20 cellular contexts compared by ENCODE assay signal in the genomic region with DNA sequence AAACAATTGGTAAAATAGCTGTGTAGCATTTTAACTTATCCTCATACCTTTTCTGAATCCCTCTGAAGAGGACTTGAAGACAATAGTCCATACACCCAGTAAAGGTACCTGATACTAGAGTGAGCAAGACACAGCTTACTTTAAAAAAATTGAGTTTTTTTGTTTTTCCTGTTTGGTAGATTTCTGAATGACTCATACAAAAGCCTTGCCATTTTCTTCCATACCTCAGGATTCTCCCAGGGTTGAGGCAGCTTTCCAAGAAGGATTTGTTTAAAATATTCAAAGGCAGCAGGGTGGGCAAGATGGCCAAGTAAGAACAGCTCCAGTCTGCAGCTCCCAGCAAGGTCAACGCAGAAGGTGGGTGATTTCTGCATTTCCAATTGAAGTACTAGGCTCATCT.
"Had no signal": no experiment of that assay in that cellular context is flagged by ENCODE, and none has a peak within 500 bp of the region (broad histone marks: within the 10 kb centered on the region; RNA-seq: fewer than 3 reads in every experiment).

No MANE protein-coding gene starts in this region.

- H3K9me3 ChIP-seq: lower lobe of right lung, testis had no signal

- H3K4me3 ChIP-seq: coronary artery, lower lobe of right lung, spleen, testis had no signal

- H3K27me3 ChIP-seq: spleen, testis had no signal

- H3K4me1 ChIP-seq: lower lobe of right lung, spleen, testis had no signal

- H3K36me3 ChIP-seq: lower lobe of right lung, spleen had no signal

- H3K27ac ChIP-seq: coronary artery, lower lobe of right lung, spleen, testis had no signal

- DNase-seq: activated CD4-positive, alpha-beta memory T cell treated with anti-CD3 and anti-CD28 coated beads for 36 hours; activated CD4-positive, alpha-beta T cell treated with anti-CD3 and anti-CD28 coated beads for 4 hours; activated CD4-positive, CD25-positive, alpha-beta regulatory T cell; activated effector memory CD4-positive, alpha-beta T cell treated with Interleukin-2 at 50 U/mL for 16 hours; activated naive CD4-positive, alpha-beta T cell treated with anti-CD3 and anti-CD28 coated beads, Interleukin-2, amount 50 U/mL, for 16 hours; activated naive CD8-positive, alpha-beta T cell treated with anti-CD3 and anti-CD28 coated beads, Interleukin-2, amount 50 U/mL, for 24 hours; activated T-cell treated with anti-CD3 and anti-CD28 coated beads, Interleukin-2, amount 50 U/mL, for 48 hours; foreskin melanocyte; lower lobe of right lung; naive thymus-derived CD4-positive, alpha-beta T cell; retina; spleen; stimulated activated CD4-positive, alpha-beta T cell treated with anti-CD3 and anti-CD28 coated beads, Interleukin-4, amount 100 ng/mL, for 1 hour; stimulated activated naive CD4-positive, alpha-beta T cell; SW 1271; T-helper 17 cell; testis; trophoblast cell had no signal

- ATAC-seq: activated naive CD8-positive, alpha-beta T cell treated with anti-CD3 and anti-CD28 coated beads, Interleukin-2, amount 50 U/mL, for 24 hours; left lobe of liver; lower lobe of right lung; naive thymus-derived CD4-positive, alpha-beta T cell; T-helper 17 cell had no signal
